ENCODE assay signal across 1 cellular context in the genomic region with DNA sequence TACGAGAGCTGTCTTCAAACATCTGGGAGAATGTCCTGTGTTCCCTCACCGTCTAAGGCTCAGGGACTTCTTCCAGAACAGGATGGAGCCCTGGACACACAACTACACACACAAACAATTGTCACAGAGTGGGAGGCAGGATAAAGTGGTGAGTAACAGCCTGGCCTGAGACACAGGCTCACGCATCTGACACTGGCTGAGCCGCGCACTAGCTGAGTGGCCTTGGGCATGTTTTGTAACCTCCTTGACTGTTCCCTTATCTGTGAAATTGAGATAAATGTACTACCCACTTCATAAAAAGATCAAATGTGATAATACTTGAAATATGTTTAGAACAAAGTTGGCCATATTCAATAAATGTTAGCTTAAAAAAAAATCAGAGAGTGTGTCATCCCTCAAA.
TF ChIP-seq lines count a peak whose summit lies in the region.

No MANE protein-coding gene starts in this region.

TF ChIP-seq in SK-N-SH treated with all-trans-retinoic acid at 6 μM for 48 hours, 23 proteins besides CTCF, POLR2A, EP300 and RAD21:
- TF ChIP-seq, protein P1, sequence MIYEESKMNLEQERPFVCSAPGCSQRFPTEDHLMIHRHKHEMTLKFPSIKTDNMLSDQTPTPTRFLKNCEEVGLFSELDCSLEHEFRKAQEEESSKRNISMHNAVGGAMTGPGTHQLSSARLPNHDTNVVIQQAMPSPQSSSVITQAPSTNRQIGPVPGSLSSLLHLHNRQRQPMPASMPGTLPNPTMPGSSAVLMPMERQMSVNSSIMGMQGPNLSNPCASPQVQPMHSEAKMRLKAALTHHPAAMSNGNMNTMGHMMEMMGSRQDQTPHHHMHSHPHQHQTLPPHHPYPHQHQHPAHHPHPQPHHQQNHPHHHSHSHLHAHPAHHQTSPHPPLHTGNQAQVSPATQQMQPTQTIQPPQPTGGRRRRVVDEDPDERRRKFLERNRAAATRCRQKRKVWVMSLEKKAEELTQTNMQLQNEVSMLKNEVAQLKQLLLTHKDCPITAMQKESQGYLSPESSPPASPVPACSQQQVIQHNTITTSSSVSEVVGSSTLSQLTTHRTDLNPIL (CRISPR knock-in tag; IDR thresholded peaks at IDR 0.05; ENCODE audit: low read depth), result no peak
- TF ChIP-seq ZNF70 (CRISPR knock-in tag; IDR thresholded peaks at IDR 0.05) (no peak), ZFP3 (CRISPR knock-in tag; IDR thresholded peaks at IDR 0.05) (no peak), RARB (CRISPR knock-in tag; IDR thresholded peaks at IDR 0.05) (no peak)
- TF ChIP-seq, protein P2, sequence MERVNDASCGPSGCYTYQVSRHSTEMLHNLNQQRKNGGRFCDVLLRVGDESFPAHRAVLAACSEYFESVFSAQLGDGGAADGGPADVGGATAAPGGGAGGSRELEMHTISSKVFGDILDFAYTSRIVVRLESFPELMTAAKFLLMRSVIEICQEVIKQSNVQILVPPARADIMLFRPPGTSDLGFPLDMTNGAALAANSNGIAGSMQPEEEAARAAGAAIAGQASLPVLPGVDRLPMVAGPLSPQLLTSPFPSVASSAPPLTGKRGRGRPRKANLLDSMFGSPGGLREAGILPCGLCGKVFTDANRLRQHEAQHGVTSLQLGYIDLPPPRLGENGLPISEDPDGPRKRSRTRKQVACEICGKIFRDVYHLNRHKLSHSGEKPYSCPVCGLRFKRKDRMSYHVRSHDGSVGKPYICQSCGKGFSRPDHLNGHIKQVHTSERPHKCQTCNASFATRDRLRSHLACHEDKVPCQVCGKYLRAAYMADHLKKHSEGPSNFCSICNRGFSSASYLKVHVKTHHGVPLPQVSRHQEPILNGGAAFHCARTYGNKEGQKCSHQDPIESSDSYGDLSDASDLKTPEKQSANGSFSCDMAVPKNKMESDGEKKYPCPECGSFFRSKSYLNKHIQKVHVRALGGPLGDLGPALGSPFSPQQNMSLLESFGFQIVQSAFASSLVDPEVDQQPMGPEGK (CRISPR knock-in tag; IDR thresholded peaks at IDR 0.05; ENCODE audit: borderline replicate concordance), result no peak
